9 cellular contexts compared by ENCODE assay signal in the genomic region with DNA sequence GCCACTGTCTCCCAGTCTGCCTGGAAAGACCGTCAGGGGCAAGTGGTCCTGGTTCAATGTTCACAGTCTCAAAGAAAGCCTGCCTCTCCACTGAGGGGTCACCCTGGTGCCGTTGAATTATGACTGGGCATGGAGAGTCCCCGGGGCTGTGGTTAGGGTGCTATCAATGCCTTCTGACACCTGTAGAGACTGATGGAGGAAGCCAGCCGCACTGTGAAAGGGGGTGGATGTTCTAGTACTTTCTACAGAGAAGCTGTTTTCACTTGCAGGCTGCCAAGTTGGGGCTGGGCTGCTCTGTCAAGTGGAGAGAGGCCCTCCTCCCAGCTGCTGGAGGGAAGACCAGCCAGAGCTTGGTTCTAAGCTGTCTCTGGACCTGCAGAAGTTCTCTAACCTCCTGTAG.
DNase-seq lines count a peak whose midpoint lies in the region; ATAC-seq and TF ChIP-seq lines count a peak whose summit lies in the region.
"Had no signal": no experiment of that assay in that cellular context is flagged by ENCODE, and none has a peak within 500 bp of the region (broad histone marks: within the 10 kb centered on the region; RNA-seq: fewer than 3 reads in every experiment).

No MANE protein-coding gene starts in this region.

- 91% methylated on average over 4 of the region's 4 CpGs for WGBS in smooth muscle cell (ENCODE audit: low lambda C conversion rate)

- H3K27ac Mint-ChIP-seq in memory B cell (peak overlapping the region; percentile 9), endothelial cell (ENCODE audit: unreplicated experiment) (no peak overlapping the region)

- H3K36me3 Mint-ChIP-seq in memory B cell (no peaks in the 10 kb centered on the region), endothelial cell (ENCODE audit: low read depth, unreplicated experiment) (no peaks in the 10 kb centered on the region)

- no peaks in the 10 kb centered on the region for H3K9me3 Mint-ChIP-seq in memory B cell
- no peaks in the 10 kb centered on the region for H3K9me3 Mint-ChIP-seq in endothelial cell (ENCODE audit: unreplicated experiment)

- no peaks in the 10 kb centered on the region for H3K27me3 Mint-ChIP-seq in memory B cell
- H3K27me3 Mint-ChIP-seq in endothelial cell (ENCODE audit: unreplicated experiment): no peaks in the 10 kb centered on the region

- peak; percentile 82 for ATAC-seq in GM18907 (IDR thresholded peaks at IDR 0.05; ENCODE audit: unreplicated experiment)
- ATAC-seq in GM21529 (IDR thresholded peaks at IDR 0.05; ENCODE audit: unreplicated experiment): peak; percentile 88
- peak; percentile 68 for ATAC-seq in HG03159 (IDR thresholded peaks at IDR 0.05; ENCODE audit: unreplicated experiment)
- peak; percentile 94 for ATAC-seq in memory B cell (ENCODE audit: low read depth)

- no peak overlapping the region for H3K4me3 Mint-ChIP-seq in memory B cell
- no peak overlapping the region for H3K4me3 Mint-ChIP-seq in endothelial cell (ENCODE audit: unreplicated experiment)

- H3K4me1 Mint-ChIP-seq in memory B cell: peaks cover 19% of the 10 kb centered on the region
- H3K4me1 Mint-ChIP-seq in endothelial cell (ENCODE audit: unreplicated experiment): peaks cover 23% of the 10 kb centered on the region

- TF ChIP-seq CTCF in smooth muscle cell (IDR thresholded peaks at IDR 0.05; ENCODE audit: borderline replicate concordance, insufficient read depth, poor library complexity, severe bottlenecking): no peak
- no peak for TF ChIP-seq CTCF in endothelial cell (IDR thresholded peaks at IDR 0.05; ENCODE audit: unreplicated experiment)

- H3K9me3 ChIP-seq in smooth muscle cell (replicated peaks; ENCODE audit: low read depth): no peaks in the 10 kb centered on the region

- H3K9ac ChIP-seq in smooth muscle cell (ENCODE audit: low read depth): no peak overlapping the region

- no peaks in the 10 kb centered on the region for H3K4me1 ChIP-seq in smooth muscle cell (ENCODE audit: low read depth)

- H3K27ac ChIP-seq in smooth muscle cell (ENCODE audit: low read depth): no peak overlapping the region

- no peak overlapping the region for H3K4me2 ChIP-seq in smooth muscle cell

- no peaks in the 10 kb centered on the region for H3K36me3 ChIP-seq in smooth muscle cell (ENCODE audit: low read depth)

- no peaks in the 10 kb centered on the region for H3K79me2 ChIP-seq in smooth muscle cell (ENCODE audit: low read depth)

- H2AFZ ChIP-seq in smooth muscle cell (ENCODE audit: low read depth): no peak overlapping the region

- H3K4me3 ChIP-seq in smooth muscle cell: no peak overlapping the region

- DNase-seq in memory B cell (ENCODE audit: low spot score in 2 of 2): peak; percentile 25 to 37
- DNase-seq in smooth muscle cell (lab: John Stamatoyannopoulos, UW; ENCODE audit: unreplicated experiment): no peak
- no peak for DNase-seq in RPMI8226
- DNase-seq in NCI-H774 (lab: John Stamatoyannopoulos, UW): no peak
- DNase-seq in endothelial cell (ENCODE audit: low spot score): no peak
- DNase-seq: MV-4-11 had no signal

- H3F3A ChIP-seq in smooth muscle cell (ENCODE audit: low read depth): no peaks in the 10 kb centered on the region

- H4K20me1 ChIP-seq in smooth muscle cell (ENCODE audit: low read depth): no peaks in the 10 kb centered on the region

- no peaks in the 10 kb centered on the region for H3K27me3 ChIP-seq in smooth muscle cell (ENCODE audit: low read depth)

Comparison
In these comparisons a context has a peak if more than half of its experiments do, and no peak if none do; other contexts are left out.
1. DNase-seq: peak in memory B cell (2 of 2); none in smooth muscle cell (single experiment), RPMI8226 (single experiment), NCI-H774 (single experiment) and endothelial cell (single experiment).
2. Peak in every context shown above with its lines, with median percentiles within 50 percentile points of each other: ATAC-seq.